9 cellular contexts compared by ENCODE assay signal in the genomic region with DNA sequence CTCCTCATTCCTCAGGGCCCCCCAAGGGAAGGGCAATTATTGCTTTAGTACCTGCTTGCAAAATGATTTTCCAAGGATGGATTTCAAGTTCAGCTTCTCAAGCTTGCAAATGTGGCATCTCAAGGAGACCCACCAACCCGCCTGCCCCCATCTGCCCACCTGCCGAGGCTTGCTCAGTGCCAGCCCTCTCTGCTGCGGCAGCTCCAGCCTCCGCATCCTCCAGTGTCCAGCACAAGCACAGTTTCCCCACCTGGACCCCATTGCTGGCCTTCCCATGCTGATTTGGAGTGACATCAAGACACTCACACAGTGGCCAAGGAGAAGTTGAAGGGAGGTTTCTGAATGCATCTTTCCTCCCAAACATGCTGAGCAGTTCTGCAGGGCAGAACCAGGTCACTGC.
"Had no signal": no experiment of that assay in that cellular context is flagged by ENCODE, and none has a peak within 500 bp of the region (broad histone marks: within the 10 kb centered on the region; RNA-seq: fewer than 3 reads in every experiment).

No MANE protein-coding gene starts in this region.

- H3K36me3 ChIP-seq: HAP-1 had no signal

- H3K9me3 ChIP-seq: HAP-1 had no signal

- H3K4me1 ChIP-seq: HAP-1 had no signal

- DNase-seq: GM23248, GOT3, H7, H9, HCEC 1CT, HFFc6 had no signal

- ATAC-seq: GM23338, HCT116 had no signal

- H3K27ac ChIP-seq: GM23248 had no signal

- H3K4me3 ChIP-seq: GM23248, GM23338, HAP-1 had no signal
